Comparison of ENCODE assay signal across 14 cellular contexts in the genomic region with DNA sequence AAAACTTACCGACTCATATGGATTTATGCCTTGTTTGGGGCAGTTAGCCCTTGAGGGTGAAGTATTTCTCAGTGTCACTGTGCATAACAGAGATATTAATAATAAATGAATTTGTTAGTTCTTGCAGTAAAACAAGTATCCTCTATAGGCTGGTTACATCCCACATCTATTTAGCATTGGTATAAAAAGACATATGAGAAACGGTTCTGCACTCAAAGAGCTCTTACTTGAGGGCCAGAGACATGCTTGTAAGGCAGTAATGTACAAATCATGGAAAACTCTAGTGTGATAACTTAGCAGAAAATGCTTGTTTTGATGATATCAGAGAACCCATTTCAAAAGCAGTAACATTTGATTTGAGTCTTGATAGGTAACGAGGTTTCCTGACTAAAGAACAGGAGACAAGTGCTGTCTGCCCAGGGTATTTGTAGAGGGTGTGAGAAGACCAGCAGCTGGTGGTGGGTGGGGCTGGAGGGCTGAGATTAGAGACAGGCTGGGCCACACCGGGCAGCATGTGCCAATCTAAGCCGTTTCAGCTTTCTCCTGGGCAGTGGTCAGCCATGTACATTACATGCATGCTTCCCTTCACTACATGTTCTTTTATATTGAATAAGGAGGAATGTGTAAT. TPM values are rescaled to one million over a fixed set of nuclear protein-coding genes. Genes with fewer than 3 reads are reported as not detected.
DNase-seq lines count a peak whose midpoint lies in the region; ATAC-seq and TF ChIP-seq lines count a peak whose summit lies in the region.
"Had no signal": no experiment of that assay in that cellular context is flagged by ENCODE, and none has a peak within 500 bp of the region (broad histone marks: within the 10 kb centered on the region; RNA-seq: fewer than 3 reads in every experiment).

No MANE protein-coding gene starts in this region.

- TF ChIP-seq EP300 in transverse colon (IDR thresholded peaks at IDR 0.05; ENCODE audit: low read depth), result no peak

- H3K4me1 ChIP-seq in cardiac muscle cell (ENCODE audit: low read depth) (peaks cover 27% of the 10 kb centered on the region), transverse colon (peaks cover 0 to 21% (median 8%) of the 10 kb centered on the region in 4 donors)

- ATAC-seq in Right ventricle myocardium inferior (no peak), left colon (peak; percentile 93)
- ATAC-seq: GM23338, PC-3 had no signal

- intact Hi-C loops in Right ventricle myocardium inferior (cut with DNase I) (no loop called here), left colon (cut with DNase I, micrococcal nuclease) (no loop called here), transverse colon (cut with DNase I; ENCODE audit: low total_unique reads) (loop anchor here (1.0 kb wide), 1 partner anchor 34 kb away; no protein-coding TSS in a partner anchor)

- H3K9me3 ChIP-seq in cardiac muscle cell (ENCODE audit: low read depth) (no peaks in the 10 kb centered on the region), transverse colon (no peaks in the 10 kb centered on the region)
- H3K9me3 ChIP-seq: thyroid gland had no signal

- DNase-seq in cardiac muscle cell (ENCODE audit: low read depth in 1 of 2, low spot score in 1 of 2) (no peak), Right ventricle myocardium inferior (ENCODE audit: missing footprints) (no peak), NCI-H524 treated with DMSO at 0.1 percent for 48 hours (lab: John Stamatoyannopoulos, UW) (peak; percentile 87), left colon (peak; percentile 35 to 59), transverse colon (peak; percentile 46), midbrain (lab: John Stamatoyannopoulos, UW) (no peak), KBM-7 (no peak)
- no peak for DNase-seq in stimulated activated naive CD4-positive, alpha-beta T cell (lab: John Stamatoyannopoulos, UW)
- DNase-seq: activated B cell treated with CpG ODN at 0.5 μM for 24 hours; activated naive CD4-positive, alpha-beta T cell treated with Interleukin-2 at 50 U/mL for 16 hours; MV-4-11; PC-3; thyroid gland had no signal

- H3K36me3 ChIP-seq in cardiac muscle cell, result no peaks in the 10 kb centered on the region
- no peaks in the 10 kb centered on the region for H3K36me3 ChIP-seq in transverse colon
- H3K36me3 ChIP-seq: thyroid gland had no signal

- H3K27ac ChIP-seq in cardiac muscle cell (peak overlapping the region; percentile 1), transverse colon (no peak overlapping the region)
- H3K27ac ChIP-seq: thyroid gland had no signal

- TF ChIP-seq POLR2A in transverse colon (IDR thresholded peaks at IDR 0.05), result no peak

- H3K4me3 ChIP-seq in cardiac muscle cell, result no peak overlapping the region
- H3K4me3 ChIP-seq in transverse colon, result no peak overlapping the region
- H3K4me3 ChIP-seq: GM23338, thyroid gland had no signal

- in situ Hi-C loops in transverse colon (cut with MboI; ENCODE audit: low pct_ligation_motif_present in 1 of 4, low pct_unique_long_range_greater_than_20kb in 1 of 4, low sequenced_read_pairs in 3 of 4), result no loop called here
- in situ Hi-C loops in KBM-7 (cut with MboI; ENCODE audit: low pct_unique_long_range_greater_than_20kb, low sequenced_read_pairs), result no loop called here

- WGBS in transverse colon (ENCODE audit: low coverage in 1 of 2), 2 donors, result 55 to 57% methylated on average over 3 to 5 of the region's 5 CpGs

- TF ChIP-seq CTCF in cardiac muscle cell (IDR thresholded peaks at IDR 0.05; ENCODE audit: low read depth, low read length) (no peak), transverse colon (IDR thresholded peaks at IDR 0.05) (no peak)

- H3K27me3 ChIP-seq in cardiac muscle cell (no peaks in the 10 kb centered on the region), transverse colon (no peaks in the 10 kb centered on the region)
- H3K27me3 ChIP-seq: thyroid gland had no signal

RNA-seq across cellular contexts. Expression of a gene that starts 46.3 kb away (rescaled TPM):
- 92.8 and 118 TPM in 2 replicates for total RNA-seq in cardiac muscle cell
- polyA plus RNA-seq in cardiac muscle cell, result 20.0 and 24.4 TPM in 2 replicates
- total RNA-seq in Right ventricle myocardium inferior, result 94.9 TPM
- total RNA-seq in left colon, result 10 to 100 TPM; 69.2 to 77.5 TPM
- total RNA-seq in transverse colon, result 100 to 1,000 TPM in 2 of 4 donors, 10 to 100 TPM in 2; 53.9 to 138 (median 95.1) TPM

Comparison
In these comparisons a context has a peak if more than half of its experiments do, and no peak if none do; other contexts are left out.
1. DNase-seq: peak in NCI-H524 treated with DMSO at 0.1 percent for 48 hours (single experiment), left colon (2 of 2) and transverse colon (single experiment); none in cardiac muscle cell (0 of 2), Right ventricle myocardium inferior (single experiment), midbrain (single experiment), stimulated activated naive CD4-positive, alpha-beta T cell (0 of 6) and KBM-7 (single experiment).